In genomic region chr17:81991684-81992513, GRCh38 we compare ENCODE assay signal across 1 cellular context.
TF ChIP-seq lines count a peak whose summit lies in the region.

No MANE protein-coding gene starts in this region.

TF ChIP-seq in HepG2, 621 proteins besides CTCF, POLR2A, EP300 and RAD21 (continued from another document and continues in another):
- TF ChIP-seq ATRX (CRISPR knock-in tag; IDR thresholded peaks at IDR 0.05; ENCODE audit: borderline replicate concordance) = no peak
- 0 out of 2 replicates have a peak, but pooled peaks have one; percentile 50 for TF ChIP-seq ZBTB2 (CRISPR knock-in tag; IDR thresholded peaks at IDR 0.05; ENCODE audit: low read depth)
- TF ChIP-seq JUND (CRISPR knock-in tag; IDR thresholded peaks at IDR 0.05) = no peak; the same call in 1 of the 2 replicates
- TF ChIP-seq SSRP1 (CRISPR knock-in tag; IDR thresholded peaks at IDR 0.05) = 0 out of 2 replicates have a peak, but pooled peaks have one; percentile 16
- peak; percentile 81 for TF ChIP-seq KDM2A (CRISPR knock-in tag; IDR thresholded peaks at IDR 0.05; ENCODE audit: borderline replicate concordance, low read depth)
- peak; percentile 89; the same call in 1 of the 2 replicates for TF ChIP-seq MXD3 (CRISPR knock-in tag; IDR thresholded peaks at IDR 0.05)
- peak; percentile 74 for TF ChIP-seq ZBTB25 (CRISPR knock-in tag; IDR thresholded peaks at IDR 0.05)
- TF ChIP-seq ZNF674 (CRISPR knock-in tag; IDR thresholded peaks at IDR 0.05; ENCODE audit: low read depth) = no peak
- TF ChIP-seq DR1 (CRISPR knock-in tag; IDR thresholded peaks at IDR 0.05) = peak; percentile 96
- peak; percentile 88 for TF ChIP-seq HIVEP1 (CRISPR knock-in tag; IDR thresholded peaks at IDR 0.05)
- TF ChIP-seq ATAD3A (CRISPR knock-in tag; IDR thresholded peaks at IDR 0.05) = peak; percentile 73; the same call in 1 of the 2 replicates
- peak; percentile 66; the same call in 1 of the 2 replicates for TF ChIP-seq ZFP36L1 (CRISPR knock-in tag; IDR thresholded peaks at IDR 0.05)
- TF ChIP-seq ZBTB37 (CRISPR knock-in tag; IDR thresholded peaks at IDR 0.05) = peak; percentile 93
- no peak for TF ChIP-seq MLLT10 (CRISPR knock-in tag; IDR thresholded peaks at IDR 0.05)
- no peak; the same call in 1 of the 2 replicates for TF ChIP-seq LBX2 (CRISPR knock-in tag; IDR thresholded peaks at IDR 0.05; ENCODE audit: borderline replicate concordance)
- TF ChIP-seq GABPB1 (CRISPR knock-in tag; IDR thresholded peaks at IDR 0.05) = peak; percentile 77
- TF ChIP-seq ZBTB43 (CRISPR knock-in tag; conservative IDR thresholded peaks at IDR 0.05) = peak; percentile 59; the same call in 1 of the 2 replicates
- peak; percentile 90; the same call in 1 of the 2 replicates for TF ChIP-seq ZBTB39 (CRISPR knock-in tag; IDR thresholded peaks at IDR 0.05)
- no peak for TF ChIP-seq MBD4 (IDR thresholded peaks at IDR 0.05; ENCODE audit: borderline replicate concordance, low read length)
- TF ChIP-seq TMF1 (CRISPR knock-in tag; IDR thresholded peaks at IDR 0.05; ENCODE audit: low read depth) = peak; percentile 94
- TF ChIP-seq CBX1 (IDR thresholded peaks at IDR 0.05; ENCODE audit: low read depth) = peak; percentile 52
- TF ChIP-seq ZBTB4 (CRISPR knock-in tag; IDR thresholded peaks at IDR 0.05; ENCODE audit: borderline replicate concordance) = peak; percentile 79; the same call in 1 of the 2 replicates
- no peak for TF ChIP-seq NFE2 (CRISPR knock-in tag; IDR thresholded peaks at IDR 0.05)
- TF ChIP-seq ZNF18 (CRISPR knock-in tag; IDR thresholded peaks at IDR 0.05; ENCODE audit: insufficient replicate concordance) = peak; percentile 74
- peak; percentile 80; the same call in 1 of the 2 replicates for TF ChIP-seq TEF (CRISPR knock-in tag; IDR thresholded peaks at IDR 0.05)
- peak; percentile 20; the same call in 1 of the 2 replicates for TF ChIP-seq ARID3A (IDR thresholded peaks at IDR 0.05; ENCODE audit: low read depth, low read length)
- TF ChIP-seq HMG20A (CRISPR knock-in tag; IDR thresholded peaks at IDR 0.05; ENCODE audit: borderline replicate concordance) = peak; percentile 75
- TF ChIP-seq ZFP90 (CRISPR knock-in tag; IDR thresholded peaks at IDR 0.05; ENCODE audit: borderline replicate concordance) = peak; percentile 85; the same call in 1 of the 2 replicates
- TF ChIP-seq ZNF230 (CRISPR knock-in tag; IDR thresholded peaks at IDR 0.05) = peak; percentile 74; the same call in 1 of the 2 replicates
- TF ChIP-seq BRF2 (CRISPR knock-in tag; IDR thresholded peaks at IDR 0.05) = peak; percentile 85; the same call in 1 of the 2 replicates
- TF ChIP-seq ZNF441 (CRISPR knock-in tag; IDR thresholded peaks at IDR 0.05; ENCODE audit: borderline replicate concordance) = peak; percentile 65; the same call in 1 of the 2 replicates
- no peak for TF ChIP-seq CENPBD1 (CRISPR knock-in tag; IDR thresholded peaks at IDR 0.05; ENCODE audit: borderline replicate concordance, low read depth)
- TF ChIP-seq POGZ (CRISPR knock-in tag; IDR thresholded peaks at IDR 0.05) = no peak
- TF ChIP-seq DZIP1 (CRISPR knock-in tag; IDR thresholded peaks at IDR 0.05) = peak; percentile 27; the same call in 1 of the 2 replicates
- TF ChIP-seq SP1 (IDR thresholded peaks at IDR 0.05) = no peak
- peak; percentile 79 for TF ChIP-seq SP1 (CRISPR knock-in tag; IDR thresholded peaks at IDR 0.05)
